ENCODE assay signal across 30 cellular contexts in the genomic region with DNA sequence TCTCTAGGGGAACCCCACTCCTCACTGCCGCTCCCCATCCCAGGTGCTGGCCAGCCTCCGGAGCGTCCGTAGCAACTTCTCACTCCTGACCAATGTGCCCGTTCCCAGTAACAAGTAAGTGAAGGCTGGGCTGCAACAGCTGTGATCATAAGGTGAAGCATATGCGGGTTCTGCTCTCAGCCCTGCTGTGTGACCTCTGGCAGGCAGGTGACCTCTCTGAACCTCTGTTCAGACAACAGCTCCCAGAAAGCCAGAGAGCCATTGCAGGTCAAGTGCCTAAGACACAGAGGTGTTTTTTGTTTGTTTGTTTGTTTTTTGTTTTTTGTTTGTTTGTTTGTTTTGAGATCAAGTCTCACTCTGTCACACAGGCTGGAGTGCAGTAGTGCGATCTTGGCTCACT.
"Had no signal": no experiment of that assay in that cellular context is flagged by ENCODE, and none has a peak within 500 bp of the region (broad histone marks: within the 10 kb centered on the region; RNA-seq: fewer than 3 reads in every experiment).

No MANE protein-coding gene starts in this region.

- H3K4me3 ChIP-seq: Peyer's patch, SJSA1 had no signal

- H3K27ac Mint-ChIP-seq: activated CD4-positive, alpha-beta T cell treated with anti-CD3 and anti-CD28 coated beads, Interleukin-2, amount 10 ng/mL, durations not matched to agents 24 days and 14 days; activated naive CD4-positive, alpha-beta T cell treated with anti-CD3 and anti-CD28 coated beads, Interleukin-2, amount 10 ng/mL, durations not matched to agents 7 days and 5 days; activated naive CD8-positive, alpha-beta T cell; activated naive CD8-positive, alpha-beta T cell treated with anti-CD3 and anti-CD28 coated beads, Interleukin-2, amount 50 U/mL, for 24 hours; brain; T-helper 2 cell treated with Interferon-gamma antibody and Interleukin-4, amounts not matched to agents 5 μg/mL and 100 μg/mL, for 36 hours had no signal

- H3K4me1 Mint-ChIP-seq: activated naive CD8-positive, alpha-beta T cell treated with anti-CD3 and anti-CD28 coated beads, Interleukin-2, amount 50 U/mL, for 24 hours had no signal

- ATAC-seq: activated naive CD8-positive, alpha-beta T cell treated with anti-CD3 and anti-CD28 coated beads, Interleukin-2, amount 50 U/mL, for 24 hours; activated T-cell treated with anti-CD3 and anti-CD28 coated beads, Interleukin-2, amount 50 U/mL, for 4 hours; PC-3 had no signal

- FAIRE-seq: bronchial epithelial cell, TTC549 had no signal

- H3K27me3 Mint-ChIP-seq: activated CD4-positive, alpha-beta T cell treated with anti-CD3 and anti-CD28 coated beads, Interleukin-2, amount 10 ng/mL, durations not matched to agents 24 days and 14 days had no signal

- H3K9me3 ChIP-seq: Peyer's patch, SJSA1 had no signal

- H3K9me3 Mint-ChIP-seq: activated CD4-positive, alpha-beta T cell treated with anti-CD3 and anti-CD28 coated beads, Interleukin-2, amount 10 ng/mL, durations not matched to agents 24 days and 14 days; activated naive CD4-positive, alpha-beta T cell treated with anti-CD3 and anti-CD28 coated beads, Interleukin-2, amount 10 ng/mL, durations not matched to agents 7 days and 5 days; activated naive CD8-positive, alpha-beta T cell treated with anti-CD3 and anti-CD28 coated beads, Interleukin-2, amount 50 U/mL, for 24 hours; activated T-cell treated with anti-CD3 and anti-CD28 coated beads, Interleukin-2, amount 50 U/mL, for 4 hours; T-helper 2 cell treated with Interferon-gamma antibody and Interleukin-4, amounts not matched to agents 5 μg/mL and 100 μg/mL, for 36 hours had no signal

- H3K4me3 Mint-ChIP-seq: activated CD4-positive, alpha-beta T cell treated with anti-CD3 and anti-CD28 coated beads, Interleukin-2, amount 10 ng/mL, durations not matched to agents 24 days and 14 days; activated naive CD4-positive, alpha-beta T cell treated with anti-CD3 and anti-CD28 coated beads, Interleukin-2, amount 10 ng/mL, durations not matched to agents 7 days and 5 days; activated naive CD8-positive, alpha-beta T cell; activated naive CD8-positive, alpha-beta T cell treated with anti-CD3 and anti-CD28 coated beads, Interleukin-2, amount 50 U/mL, for 24 hours; activated T-cell treated with anti-CD3 and anti-CD28 coated beads, Interleukin-2, amount 50 U/mL, for 4 hours; brain; T-helper 2 cell treated with Interferon-gamma antibody and Interleukin-4, amounts not matched to agents 5 μg/mL and 100 μg/mL, for 36 hours had no signal

- H3K27ac ChIP-seq: Peyer's patch, SJSA1 had no signal

- DNase-seq: activated CD4-positive, alpha-beta T cell treated with anti-CD3 and anti-CD28 coated beads, Interleukin-2, amount 10 ng/mL, durations not matched to agents 24 days and 14 days; activated CD4-positive, alpha-beta T cell treated with anti-CD3 and anti-CD28 coated beads, Interleukin-2, amount 50 U/mL, for 4 hours; activated CD8-positive, alpha-beta memory T cell treated with anti-CD3 and anti-CD28 coated beads, Interleukin-2, amount 50 U/mL, for 4 hours; activated effector memory CD4-positive, alpha-beta T cell treated with Interleukin-2 at 50 U/mL for 16 hours; activated naive CD4-positive, alpha-beta T cell treated with anti-CD3 and anti-CD28 coated beads, Interleukin-2, amount 10 ng/mL, durations not matched to agents 7 days and 5 days; activated naive CD8-positive, alpha-beta T cell treated with anti-CD3 and anti-CD28 coated beads, Interleukin-2, amount 50 U/mL, for 24 hours; activated T-cell treated with anti-CD3 and anti-CD28 coated beads for 4 hours; activated T-cell treated with anti-CD3 and anti-CD28 coated beads, Interleukin-2, amount 50 U/mL, for 4 hours; anterior cingulate cortex; caudate nucleus; cerebellar nuclear complex; NCI-H1105; NCI-H1417 treated with DMSO at 0.1 percent for 48 hours; NCI-H187 treated with DMSO at 0.1 percent for 48 hours; NCI-H2081; NCI-H345; NCI-H524 treated with DMSO at 0.1 percent for 48 hours; NCI-H748 treated with DMSO at 0.1 percent for 48 hours; NK-92 treated with Interleukin-12 subunit alpha and Interleukin-12 subunit beta, amount 100 ng/mL, for 24 hours; PC-3; Peyer's patch; RPMI8226; SHP77 treated with DMSO at 0.1 percent for 48 hours; SW 1271 had no signal

- H3K36me3 Mint-ChIP-seq: activated naive CD8-positive, alpha-beta T cell had no signal
